ENCODE assay signal across 8 cellular contexts in the genomic region with DNA sequence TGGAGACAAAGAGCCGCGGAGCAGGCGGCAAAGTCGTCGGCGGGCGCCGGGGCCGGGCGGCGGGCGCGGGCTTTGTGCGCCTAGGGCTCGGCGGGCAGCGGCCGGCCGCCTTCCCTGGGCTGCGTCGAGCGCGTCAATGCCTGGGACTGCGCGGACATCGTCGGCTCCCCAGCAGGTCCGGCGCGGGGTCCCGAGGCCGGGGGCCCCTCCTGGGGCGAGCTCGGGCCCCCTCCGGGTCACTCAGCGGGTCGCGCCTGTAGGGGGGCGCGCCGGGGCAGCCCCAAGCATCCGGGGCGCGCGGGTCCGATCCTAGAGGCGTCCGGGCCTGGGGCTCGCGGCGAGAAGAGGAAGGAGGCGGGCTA. TPM values are rescaled to one million over a fixed set of nuclear protein-coding genes. Genes with fewer than 3 reads are reported as not detected.
DNase-seq lines count a peak whose midpoint lies in the region; ATAC-seq and TF ChIP-seq lines count a peak whose summit lies in the region.

No MANE protein-coding gene starts in this region.

- no peaks in the 10 kb centered on the region for H3K9me3 Mint-ChIP-seq in activated CD4-positive, alpha-beta T cell treated with anti-CD3 and anti-CD28 coated beads, Interleukin-2, amount 10 ng/mL, durations not matched to agents 7 days and 5 days
- no peaks in the 10 kb centered on the region for H3K9me3 Mint-ChIP-seq in activated naive CD8-positive, alpha-beta T cell treated with anti-CD3 and anti-CD28 coated beads for 36 hours

- CTCF ChIA-PET in activated CD4-positive, alpha-beta T cell treated with anti-CD3 and anti-CD28 coated beads, Interleukin-2, amount 10 ng/mL, durations not matched to agents 7 days and 5 days (lab: Charles Lee): interaction anchor here (1.0 to 1.5 kb wide), 7 partner anchors 11 to 634 kb away, joined by 3 to 4 read pairs (median 3); no protein-coding TSS in a partner anchor

- WGBS in tibial nerve, 2 donors: 0% methylated on average over 9 of the region's 52 CpGs; no CpG with 5 or more reads in 1 of the 2 donors

- intact Hi-C loops in left lung (cut with DNase I): no loop called here

- peaks cover 35% of the 10 kb centered on the region for H3K36me3 Mint-ChIP-seq in activated CD4-positive, alpha-beta T cell treated with anti-CD3 and anti-CD28 coated beads, Interleukin-2, amount 10 ng/mL, durations not matched to agents 7 days and 5 days (ENCODE audit: low read depth)
- H3K36me3 Mint-ChIP-seq in activated naive CD8-positive, alpha-beta T cell treated with anti-CD3 and anti-CD28 coated beads for 36 hours: peaks cover 30% of the 10 kb centered on the region

- TF ChIP-seq EP300 in tibial nerve (IDR thresholded peaks at IDR 0.05): no peak

- TF ChIP-seq CTCF in left lung (IDR thresholded peaks at IDR 0.05) (no peak), tibial nerve (IDR thresholded peaks at IDR 0.05) (peak in 1 of 5 experiments; percentile 10)

- H3K27me3 ChIP-seq in left lung (no peaks in the 10 kb centered on the region), tibial nerve (no peaks in the 10 kb centered on the region)

- H3K4me1 Mint-ChIP-seq in activated CD4-positive, alpha-beta T cell treated with anti-CD3 and anti-CD28 coated beads, Interleukin-2, amount 10 ng/mL, durations not matched to agents 7 days and 5 days: peaks cover 63% of the 10 kb centered on the region
- peaks cover 46% of the 10 kb centered on the region for H3K4me1 Mint-ChIP-seq in activated naive CD8-positive, alpha-beta T cell treated with anti-CD3 and anti-CD28 coated beads for 36 hours

- H3K4me1 ChIP-seq in left lung (peaks cover 59 to 77% of the 10 kb centered on the region in 2 donors), tibial nerve (peaks cover 0 to 71% (median 53%) of the 10 kb centered on the region in 4 donors)

- peaks cover 14% of the 10 kb centered on the region for H3K27me3 Mint-ChIP-seq in activated CD4-positive, alpha-beta T cell treated with anti-CD3 and anti-CD28 coated beads, Interleukin-2, amount 10 ng/mL, durations not matched to agents 7 days and 5 days
- peaks cover 13% of the 10 kb centered on the region for H3K27me3 Mint-ChIP-seq in activated naive CD8-positive, alpha-beta T cell treated with anti-CD3 and anti-CD28 coated beads for 36 hours

- H3K36me3 ChIP-seq in left lung (peaks cover 0 to 15% of the 10 kb centered on the region in 2 donors), tibial nerve (no peaks in the 10 kb centered on the region)

- H3K27ac Mint-ChIP-seq in activated CD4-positive, alpha-beta T cell treated with anti-CD3 and anti-CD28 coated beads, Interleukin-2, amount 10 ng/mL, durations not matched to agents 7 days and 5 days: peak overlapping the region; percentile 97
- peak overlapping the region; percentile 99 for H3K27ac Mint-ChIP-seq in activated naive CD8-positive, alpha-beta T cell treated with anti-CD3 and anti-CD28 coated beads for 36 hours

- POLR2A ChIA-PET in activated CD4-positive, alpha-beta T cell treated with anti-CD3 and anti-CD28 coated beads, Interleukin-2, amount 10 ng/mL, durations not matched to agents 7 days and 5 days (lab: Charles Lee): no interaction called here

- H3K9me3 ChIP-seq in left lung (no peaks in the 10 kb centered on the region), tibial nerve (no peaks in the 10 kb centered on the region)

- ATAC-seq in left lung: no peak
- no peak for ATAC-seq in HG02798 (IDR thresholded peaks at IDR 0.05; ENCODE audit: poor library complexity, unreplicated experiment)
- no peak for ATAC-seq in GM18511 (IDR thresholded peaks at IDR 0.05; ENCODE audit: unreplicated experiment)

- TF ChIP-seq POLR2A in tibial nerve (IDR thresholded peaks at IDR 0.05): no peak

- peak overlapping the region; percentile 82 to 94 for H3K4me3 ChIP-seq in left lung
- H3K4me3 ChIP-seq in tibial nerve: peak overlapping the region; percentile 86 to 91 (median 88)

- no peak for DNase-seq in activated CD4-positive, alpha-beta T cell treated with anti-CD3 and anti-CD28 coated beads, Interleukin-2, amount 10 ng/mL, durations not matched to agents 7 days and 5 days
- no peak for DNase-seq in activated CD4-positive, alpha-beta T cell treated with anti-CD3 and anti-CD28 coated beads, Interleukin-2, amount 50 U/mL, for 1 hour
- no peak for DNase-seq in activated naive CD8-positive, alpha-beta T cell treated with anti-CD3 and anti-CD28 coated beads for 36 hours
- peak in 1 of 2 donors; percentile 90 for DNase-seq in left lung
- no peak for DNase-seq in tibial nerve (ENCODE audit: low spot score in 2 of 2)
- DNase-seq in stimulated activated naive CD4-positive, alpha-beta T cell (lab: John Stamatoyannopoulos, UW): no peak

- H3K27ac ChIP-seq in left lung: peak overlapping the region; percentile 92 to 94
- peak overlapping the region; percentile 94 to 98 (median 96) for H3K27ac ChIP-seq in tibial nerve

- H3K4me3 Mint-ChIP-seq in activated CD4-positive, alpha-beta T cell treated with anti-CD3 and anti-CD28 coated beads, Interleukin-2, amount 10 ng/mL, durations not matched to agents 7 days and 5 days: peak overlapping the region; percentile 93
- H3K4me3 Mint-ChIP-seq in activated naive CD8-positive, alpha-beta T cell treated with anti-CD3 and anti-CD28 coated beads for 36 hours: peak overlapping the region; percentile 99

RNA-seq across cellular contexts. Expression of a gene that starts 0.8 kb away (rescaled TPM):
- total RNA-seq in activated CD4-positive, alpha-beta T cell treated with anti-CD3 and anti-CD28 coated beads, Interleukin-2, amount 10 ng/mL, durations not matched to agents 7 days and 5 days: 10 to 100 TPM; 66.6 to 82.3 TPM
- total RNA-seq in activated naive CD8-positive, alpha-beta T cell treated with anti-CD3 and anti-CD28 coated beads for 36 hours: 10 to 100 TPM; 70.8 to 71.6 TPM
- total RNA-seq in left lung (10 to 100 TPM; 48.2 to 69.9 TPM), tibial nerve (10 to 100 TPM; 62.4 to 91.6 (median 76.9) TPM)
